Comparison of ENCODE assay signal across 33 cellular contexts in the genomic region with DNA sequence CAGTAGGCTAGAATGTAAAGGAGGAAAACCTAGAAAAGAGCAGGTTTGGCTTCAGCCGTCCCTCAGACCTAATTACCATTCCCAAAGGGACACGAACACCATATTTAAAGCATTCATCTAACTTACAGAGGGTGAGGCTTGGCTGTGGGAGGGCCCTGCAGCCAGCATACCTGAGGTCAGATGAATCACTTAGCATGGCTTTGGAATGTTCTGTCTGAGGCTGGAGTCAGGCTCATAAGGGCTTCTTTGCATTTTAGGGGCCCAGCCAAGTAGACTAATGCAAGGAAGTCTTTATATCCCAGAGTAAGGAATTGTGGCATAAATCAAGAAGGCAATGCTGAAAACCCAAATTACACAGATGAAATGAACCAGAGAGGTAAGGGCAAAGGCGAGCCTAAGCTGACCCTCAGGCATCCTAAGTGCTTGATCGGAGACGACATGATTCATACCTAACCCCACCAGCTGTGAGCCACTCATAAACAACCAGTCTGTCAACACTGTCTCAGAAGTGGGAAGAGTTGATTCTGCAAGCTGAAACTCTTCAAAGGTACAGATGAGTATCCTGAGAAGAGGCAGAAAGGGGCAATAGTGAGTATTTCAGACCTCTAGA.
DNase-seq lines count a peak whose midpoint lies in the region; ATAC-seq, FAIRE-seq and TF ChIP-seq lines count a peak whose summit lies in the region.
"Had no signal": no experiment of that assay in that cellular context is flagged by ENCODE, and none has a peak within 500 bp of the region (broad histone marks: within the 10 kb centered on the region; RNA-seq: fewer than 3 reads in every experiment).

No MANE protein-coding gene starts in this region.

- FAIRE-seq in pancreas (lab: Jason Lieb, UNC), result no peak
- FAIRE-seq: GM19239 had no signal

- H4K20me1 ChIP-seq in GM23338 (replicated peaks; ENCODE audit: insufficient read depth), result no peaks in the 10 kb centered on the region
- H4K20me1 ChIP-seq in hepatocyte (ENCODE audit: insufficient read depth, poor library complexity, severe bottlenecking), result no peaks in the 10 kb centered on the region

- H3K27me3 Mint-ChIP-seq in GM23338 (ENCODE audit: insufficient read depth, low read depth, poor library complexity), result no peaks in the 10 kb centered on the region
- no peaks in the 10 kb centered on the region for H3K27me3 Mint-ChIP-seq in WTC11 (ENCODE audit: low read depth)
- H3K27me3 Mint-ChIP-seq in stimulated activated memory B cell treated with anti-CD40 and anti-IgM and Interleukin-4, amounts not matched to agents 10 μg/mL and 1 μg/mL and 100 μg/mL, for 72 hours, result no peaks in the 10 kb centered on the region
- H3K27me3 Mint-ChIP-seq: activated CD8-positive, alpha-beta T cell treated with anti-CD3 and anti-CD28 coated beads for 36 hours had no signal

- H3K4me1 ChIP-seq in GM23338 (ENCODE audit: insufficient read depth) (no peaks in the 10 kb centered on the region), hepatocyte (ENCODE audit: insufficient read depth) (no peaks in the 10 kb centered on the region), pancreas (no peaks in the 10 kb centered on the region)
- H3K4me1 ChIP-seq: Caco-2, esophagus squamous epithelium, Peyer's patch, prostate gland, sigmoid colon, thyroid gland had no signal

- H3K27me3 ChIP-seq in GM23338 (ENCODE audit: insufficient read depth) (no peaks in the 10 kb centered on the region), hepatocyte (no peaks in the 10 kb centered on the region), pancreas (no peaks in the 10 kb centered on the region)
- H3K27me3 ChIP-seq: esophagus squamous epithelium, MG63, Peyer's patch, sigmoid colon, thyroid gland had no signal

- H3K4me3 Mint-ChIP-seq in GM23338 (no peak overlapping the region), WTC11 (no peak overlapping the region)
- no peak overlapping the region for H3K4me3 Mint-ChIP-seq in stimulated activated memory B cell treated with anti-CD40 and anti-IgM and Interleukin-4, amounts not matched to agents 10 μg/mL and 1 μg/mL and 100 μg/mL, for 72 hours
- H3K4me3 Mint-ChIP-seq: activated CD8-positive, alpha-beta T cell treated with anti-CD3 and anti-CD28 coated beads for 36 hours; activated T-helper 1 cell treated with anti-CD3 and anti-CD28 coated beads, Interleukin-12 subunit alpha, Interleukin-12 subunit beta, Interleukin-2, Interleukin-4 antibody, amounts not matched to agents 30 ng/mL and 10 ng/mL and 1 ng/mL, durations not matched to agents 14 hours and 24 hours and 36 hours; brain; CD14-positive monocyte had no signal

- H2AFZ ChIP-seq in GM23338 (no peak overlapping the region), hepatocyte (no peak overlapping the region)

- H3K27ac ChIP-seq in GM23338 (ENCODE audit: low read depth) (no peak overlapping the region), hepatocyte (no peak overlapping the region), pancreas (no peak overlapping the region)
- H3K27ac ChIP-seq: esophagus squamous epithelium, Peyer's patch, prostate gland, sigmoid colon, thyroid gland had no signal

- H3K4me2 ChIP-seq in GM23338, result no peak overlapping the region
- H3K4me2 ChIP-seq in hepatocyte, result no peak overlapping the region

- H3K4me3 ChIP-seq in GM23338 (no peak overlapping the region), hepatocyte (no peak overlapping the region), pancreas (no peak overlapping the region)
- H3K4me3 ChIP-seq: esophagus squamous epithelium, MG63, Peyer's patch, prostate gland, sigmoid colon, thyroid gland had no signal

- H3K36me3 ChIP-seq in GM23338 (ENCODE audit: insufficient read depth), result no peaks in the 10 kb centered on the region
- no peaks in the 10 kb centered on the region for H3K36me3 ChIP-seq in hepatocyte (replicated peaks; ENCODE audit: insufficient read depth, low read depth)
- H3K36me3 ChIP-seq in pancreas, result no peaks in the 10 kb centered on the region
- H3K36me3 ChIP-seq: esophagus squamous epithelium, MG63, Peyer's patch, prostate gland, sigmoid colon, thyroid gland had no signal

- CTCF ChIA-PET in WTC11 (lab: Charles Lee), result interaction anchor here (1.0 kb wide), 1 partner anchor 11 kb away, joined by 3 read pairs; no protein-coding TSS in a partner anchor

- TF ChIP-seq CTCF in GM23338 (conservative IDR thresholded peaks at IDR 0.05; ENCODE audit: low read depth in 2 of 2) (no peak), WTC11 (IDR thresholded peaks at IDR 0.05) (no peak), hepatocyte (IDR thresholded peaks at IDR 0.05; ENCODE audit: poor library complexity) (no peak), pancreas (IDR thresholded peaks at IDR 0.05) (no peak)

- intact Hi-C loops in pancreas (cut with DNase I), result no loop called here

- H3K79me2 ChIP-seq in GM23338 (replicated peaks; ENCODE audit: insufficient read depth) (no peaks in the 10 kb centered on the region), hepatocyte (no peaks in the 10 kb centered on the region)

- no peaks in the 10 kb centered on the region for H3K36me3 Mint-ChIP-seq in GM23338 (ENCODE audit: low read depth)
- H3K36me3 Mint-ChIP-seq in WTC11, result no peaks in the 10 kb centered on the region
- no peaks in the 10 kb centered on the region for H3K36me3 Mint-ChIP-seq in stimulated activated memory B cell treated with anti-CD40 and anti-IgM and Interleukin-4, amounts not matched to agents 10 μg/mL and 1 μg/mL and 100 μg/mL, for 72 hours
- H3K36me3 Mint-ChIP-seq: brain, CD14-positive monocyte had no signal

- POLR2A ChIA-PET in WTC11 (lab: Charles Lee), result no interaction called here

- H3K9me3 Mint-ChIP-seq in GM23338 (no peaks in the 10 kb centered on the region; the same call in 2 of the 3 replicates), WTC11 (no peaks in the 10 kb centered on the region)
- peaks cover 6% of the 10 kb centered on the region for H3K9me3 Mint-ChIP-seq in stimulated activated memory B cell treated with anti-CD40 and anti-IgM and Interleukin-4, amounts not matched to agents 10 μg/mL and 1 μg/mL and 100 μg/mL, for 72 hours
- H3K9me3 Mint-ChIP-seq: activated CD8-positive, alpha-beta T cell treated with anti-CD3 and anti-CD28 coated beads for 36 hours; brain had no signal

- no peaks in the 10 kb centered on the region for H3F3A ChIP-seq in GM23338 (replicated peaks; ENCODE audit: low read depth)

- H3K4me1 Mint-ChIP-seq in GM23338, result no peaks in the 10 kb centered on the region; the same call in 2 of the 3 replicates
- H3K4me1 Mint-ChIP-seq in WTC11, result peaks cover 8% of the 10 kb centered on the region
- no peaks in the 10 kb centered on the region for H3K4me1 Mint-ChIP-seq in stimulated activated memory B cell treated with anti-CD40 and anti-IgM and Interleukin-4, amounts not matched to agents 10 μg/mL and 1 μg/mL and 100 μg/mL, for 72 hours
- H3K4me1 Mint-ChIP-seq: CD14-positive monocyte had no signal

- H3K9me2 ChIP-seq in GM23338 (ENCODE audit: insufficient read depth) (no peaks in the 10 kb centered on the region; the same call in 1 of the 2 replicates), hepatocyte (replicated peaks; ENCODE audit: insufficient read depth) (no peaks in the 10 kb centered on the region)

- no peaks in the 10 kb centered on the region for H3K9me3 ChIP-seq in hepatocyte (ENCODE audit: low read depth)
- H3K9me3 ChIP-seq in pancreas, result no peaks in the 10 kb centered on the region
- H3K9me3 ChIP-seq: Caco-2, esophagus squamous epithelium, MG63, Peyer's patch, prostate gland, sigmoid colon, thyroid gland had no signal

- DNase-seq in GM23338 (ENCODE audit: low spot score) (no peak), WTC11 (ENCODE audit: low spot score) (no peak), iPS-NIHi7 (ENCODE audit: extremely low spot score) (peak; percentile 15), renal cortical epithelial cell (ENCODE audit: low read depth) (peak; percentile 74), hepatocyte (ENCODE audit: low spot score) (no peak), pancreas (no peak)
- DNase-seq: activated CD8-positive, alpha-beta memory T cell treated with anti-CD3 and anti-CD28 coated beads, Interleukin-2, amount 50 U/mL, for 48 hours; activated CD8-positive, alpha-beta T cell treated with anti-CD3 and anti-CD28 coated beads for 36 hours; activated naive CD4-positive, alpha-beta T cell treated with Interleukin-2 at 50 U/mL for 16 hours; Caco-2; DND-41; esophagus squamous epithelium; foreskin melanocyte; GF-D8; GOT3; KG1; MG63; NCI-H1105; NCI-H2029; NCI-H2227 treated with DMSO at 0.1 percent for 48 hours; NCI-H526 treated with DMSO at 0.1 percent for 48 hours; Peyer's patch; SHP77 treated with DMSO at 0.1 percent for 48 hours; sigmoid colon; stimulated activated CD4-positive, alpha-beta T cell treated with anti-CD3 and anti-CD28 coated beads, Interleukin-4, amount 100 ng/mL, for 1 hour; thyroid gland had no signal

- peak; percentile 59 for ATAC-seq in GM23338
- ATAC-seq in WTC11, result peak; percentile 73
- ATAC-seq in pancreas, result no peak
- ATAC-seq in stimulated activated memory B cell treated with anti-CD40 and anti-IgM and Interleukin-4, amounts not matched to agents 10 μg/mL and 1 μg/mL and 100 μg/mL, for 72 hours, result no peak
- ATAC-seq: activated CD8-positive, alpha-beta T cell treated with anti-CD3 and anti-CD28 coated beads for 36 hours; left lobe of liver had no signal

- no peak overlapping the region for H3K27ac Mint-ChIP-seq in GM23338
- no peak overlapping the region; the same call in 1 of the 2 replicates for H3K27ac Mint-ChIP-seq in WTC11
- H3K27ac Mint-ChIP-seq in stimulated activated memory B cell treated with anti-CD40 and anti-IgM and Interleukin-4, amounts not matched to agents 10 μg/mL and 1 μg/mL and 100 μg/mL, for 72 hours, result no peak overlapping the region
- H3K27ac Mint-ChIP-seq: activated CD8-positive, alpha-beta T cell treated with anti-CD3 and anti-CD28 coated beads for 36 hours; activated T-helper 1 cell treated with anti-CD3 and anti-CD28 coated beads, Interleukin-12 subunit alpha, Interleukin-12 subunit beta, Interleukin-2, Interleukin-4 antibody, amounts not matched to agents 30 ng/mL and 10 ng/mL and 1 ng/mL, durations not matched to agents 14 hours and 24 hours and 36 hours; CD14-positive monocyte had no signal

- 37% methylated on average over 5 of the region's 5 CpGs for WGBS in hepatocyte (ENCODE audit: low lambda C conversion rate, missing lambda C conversion rate)
- 63 to 76% methylated on average over 5 of the region's 5 CpGs for WGBS in pancreas, 2 donors

TF ChIP-seq in GM23338, 12 proteins besides CTCF, POLR2A, EP300 and RAD21 (continues in another document):
- no peak for TF ChIP-seq EZH2phosphoT487 (IDR thresholded peaks at IDR 0.05; ENCODE audit: unreplicated experiment)
- TF ChIP-seq CREB1 (CRISPR knock-in tag; IDR thresholded peaks at IDR 0.05; ENCODE audit: low read depth), result no peak

TF ChIP-seq in WTC11, 78 proteins besides CTCF, POLR2A, EP300 and RAD21 (continues in another document):
- TF ChIP-seq FOXJ3 (CRISPR knock-in tag; IDR thresholded peaks at IDR 0.05; ENCODE audit: borderline replicate concordance), result no peak

Comparison
In these comparisons a context has a peak if more than half of its experiments do, and no peak if none do; other contexts are left out.
1. ATAC-seq: peak in GM23338 (single experiment) and WTC11 (single experiment); none in pancreas (0 of 4) and stimulated activated memory B cell treated with anti-CD40 and anti-IgM and Interleukin-4, amounts not matched to agents 10 μg/mL and 1 μg/mL and 100 μg/mL, for 72 hours (single experiment).
2. DNase-seq: peak in iPS-NIHi7 (single experiment) and renal cortical epithelial cell (single experiment); none in GM23338 (single experiment), WTC11 (single experiment), hepatocyte (single experiment) and pancreas (0 of 6).